ENCODE assay signal across 13 cellular contexts in the genomic region with DNA sequence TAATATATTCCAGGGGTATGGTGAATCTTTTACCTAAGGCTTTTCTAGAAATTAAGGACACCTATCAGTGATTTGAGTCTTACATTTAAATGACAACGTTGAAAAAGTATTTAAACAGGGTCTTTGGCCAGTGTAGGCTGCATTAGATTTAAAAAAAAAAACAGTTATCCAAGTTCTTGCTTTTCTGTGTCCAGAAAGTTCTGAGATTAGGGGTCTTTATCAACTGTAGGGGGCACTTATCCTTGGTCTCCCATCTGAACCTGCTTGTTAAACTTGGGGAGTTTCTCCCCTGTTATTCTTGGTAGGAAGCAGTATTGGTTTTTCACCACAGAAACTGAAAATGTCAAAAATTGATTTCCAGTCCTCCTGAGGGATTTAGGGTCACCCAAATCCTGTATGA.
DNase-seq lines count a peak whose midpoint lies in the region; ATAC-seq and TF ChIP-seq lines count a peak whose summit lies in the region.
"Had no signal": no experiment of that assay in that cellular context is flagged by ENCODE, and none has a peak within 500 bp of the region (broad histone marks: within the 10 kb centered on the region; RNA-seq: fewer than 3 reads in every experiment).

No MANE protein-coding gene starts in this region.

- POLR2A ChIA-PET in CD8-positive, alpha-beta T cell (lab: Charles Lee), result interaction anchor here (0.9 kb wide), 1 partner anchor 170 kb away, joined by 3 read pairs; no protein-coding TSS in a partner anchor
- POLR2A ChIA-PET in activated naive CD8-positive, alpha-beta T cell treated with anti-CD3 and anti-CD28 coated beads, Interleukin-2, amount 10 ng/mL, durations not matched to agents 7 days and 5 days (lab: Charles Lee), result interaction anchor here (0.7 to 2.2 kb wide), 12 partner anchors 10 to 155 kb away, joined by 3 to 10 read pairs (median 6); a partner anchor contains a TSS
- POLR2A ChIA-PET in naive thymus-derived CD8-positive, alpha-beta T cell (lab: Charles Lee), result no interaction called here

- H3K9me3 Mint-ChIP-seq in CD8-positive, alpha-beta T cell, result no peaks in the 10 kb centered on the region
- H3K9me3 Mint-ChIP-seq in IgD-negative memory B cell, result no peaks in the 10 kb centered on the region
- H3K9me3 Mint-ChIP-seq in activated naive CD8-positive, alpha-beta T cell treated with anti-CD3 and anti-CD28 coated beads, Interleukin-2, amount 10 ng/mL, durations not matched to agents 7 days and 5 days, result no peaks in the 10 kb centered on the region
- H3K9me3 Mint-ChIP-seq in naive thymus-derived CD8-positive, alpha-beta T cell, result no peaks in the 10 kb centered on the region
- H3K9me3 Mint-ChIP-seq: neural crest cell had no signal

- no peak for ATAC-seq in CD8-positive, alpha-beta T cell
- no peak for ATAC-seq in activated naive CD8-positive, alpha-beta T cell treated with anti-CD3 and anti-CD28 coated beads, Interleukin-2, amount 10 ng/mL, durations not matched to agents 7 days and 5 days (ENCODE audit: low read depth)
- no peak for ATAC-seq in naive thymus-derived CD8-positive, alpha-beta T cell
- no peak for ATAC-seq in HG03439 (IDR thresholded peaks at IDR 0.05; ENCODE audit: unreplicated experiment)

- DNase-seq in CD8-positive, alpha-beta T cell, result no peak
- DNase-seq in activated naive CD8-positive, alpha-beta T cell treated with anti-CD3 and anti-CD28 coated beads, Interleukin-2, amount 10 ng/mL, durations not matched to agents 7 days and 5 days, result no peak
- DNase-seq in naive thymus-derived CD8-positive, alpha-beta T cell, result no peak
- DNase-seq in mesenteric fat pad (ENCODE audit: low spot score), result no peak
- DNase-seq in caudate nucleus (lab: John Stamatoyannopoulos, UW), result no peak
- DNase-seq: activated T-cell treated with anti-CD3 and anti-CD28 coated beads, Interleukin-2, amount 50 U/mL, for 1 hour; KBM-7; NCI-H1436 treated with DMSO at 0.1 percent for 48 hours; testis had no signal

- no peaks in the 10 kb centered on the region for H3K36me3 Mint-ChIP-seq in CD8-positive, alpha-beta T cell
- H3K36me3 Mint-ChIP-seq in IgD-negative memory B cell, result peaks cover 2% of the 10 kb centered on the region
- peaks cover 1% of the 10 kb centered on the region for H3K36me3 Mint-ChIP-seq in activated naive CD8-positive, alpha-beta T cell treated with anti-CD3 and anti-CD28 coated beads, Interleukin-2, amount 10 ng/mL, durations not matched to agents 7 days and 5 days
- no peaks in the 10 kb centered on the region for H3K36me3 Mint-ChIP-seq in naive thymus-derived CD8-positive, alpha-beta T cell

- H3K4me1 ChIP-seq in CD8-positive, alpha-beta T cell (ENCODE audit: insufficient read depth, low read length), result peaks cover 53% of the 10 kb centered on the region

- intact Hi-C loops in CD8-positive, alpha-beta T cell (cut with DNase I, micrococcal nuclease), result no loop called here

- H3K27me3 ChIP-seq in CD8-positive, alpha-beta T cell (ENCODE audit: insufficient read depth, low read length), result no peaks in the 10 kb centered on the region
- H3K27me3 ChIP-seq: testis had no signal

- TF ChIP-seq CTCF in CD8-positive, alpha-beta T cell (IDR thresholded peaks at IDR 0.05), result no peak

- peak overlapping the region; percentile 34 for H3K27ac Mint-ChIP-seq in CD8-positive, alpha-beta T cell
- peak overlapping the region in 2 of 3 donors; percentile 50 to 91 for H3K27ac Mint-ChIP-seq in IgD-negative memory B cell
- H3K27ac Mint-ChIP-seq in activated naive CD8-positive, alpha-beta T cell treated with anti-CD3 and anti-CD28 coated beads, Interleukin-2, amount 10 ng/mL, durations not matched to agents 7 days and 5 days, result peak overlapping the region; percentile 68
- peak overlapping the region; percentile 21 to 86 (median 66) for H3K27ac Mint-ChIP-seq in naive thymus-derived CD8-positive, alpha-beta T cell

- H3K36me3 ChIP-seq in CD8-positive, alpha-beta T cell (ENCODE audit: insufficient read depth, low read length), result no peaks in the 10 kb centered on the region

- H3K4me1 Mint-ChIP-seq in CD8-positive, alpha-beta T cell (ENCODE audit: low read depth), result peaks cover 56% of the 10 kb centered on the region
- H3K4me1 Mint-ChIP-seq in IgD-negative memory B cell, result peaks cover 35 to 50% (median 38%) of the 10 kb centered on the region in 3 donors
- H3K4me1 Mint-ChIP-seq in activated naive CD8-positive, alpha-beta T cell treated with anti-CD3 and anti-CD28 coated beads, Interleukin-2, amount 10 ng/mL, durations not matched to agents 7 days and 5 days, result peaks cover 55% of the 10 kb centered on the region
- H3K4me1 Mint-ChIP-seq in naive thymus-derived CD8-positive, alpha-beta T cell, result peaks cover 24 to 57% (median 54%) of the 10 kb centered on the region in 4 donors

- CTCF ChIA-PET in CD8-positive, alpha-beta T cell (lab: Charles Lee), result interaction anchor here (0.5 to 1.0 kb wide), 2 partner anchors 68 to 167 kb away, joined by 3 read pairs; no protein-coding TSS in a partner anchor

- H3K9me3 ChIP-seq in CD8-positive, alpha-beta T cell (ENCODE audit: low read length), result no peaks in the 10 kb centered on the region
- H3K9me3 ChIP-seq: testis had no signal

- H3K4me3 ChIP-seq in CD8-positive, alpha-beta T cell (ENCODE audit: low read depth, low read length), result no peak overlapping the region
- H3K4me3 ChIP-seq: testis had no signal

- H3K4me3 Mint-ChIP-seq in CD8-positive, alpha-beta T cell, result no peak overlapping the region
- no peak overlapping the region for H3K4me3 Mint-ChIP-seq in IgD-negative memory B cell
- H3K4me3 Mint-ChIP-seq in activated naive CD8-positive, alpha-beta T cell treated with anti-CD3 and anti-CD28 coated beads, Interleukin-2, amount 10 ng/mL, durations not matched to agents 7 days and 5 days, result peak overlapping the region; percentile 31
- no peak overlapping the region for H3K4me3 Mint-ChIP-seq in naive thymus-derived CD8-positive, alpha-beta T cell
- H3K4me3 Mint-ChIP-seq: neural crest cell had no signal

- H3K27me3 Mint-ChIP-seq in CD8-positive, alpha-beta T cell (ENCODE audit: low read depth), result no peaks in the 10 kb centered on the region
- H3K27me3 Mint-ChIP-seq in IgD-negative memory B cell, result no peaks in the 10 kb centered on the region
- H3K27me3 Mint-ChIP-seq in activated naive CD8-positive, alpha-beta T cell treated with anti-CD3 and anti-CD28 coated beads, Interleukin-2, amount 10 ng/mL, durations not matched to agents 7 days and 5 days, result no peaks in the 10 kb centered on the region
- no peaks in the 10 kb centered on the region for H3K27me3 Mint-ChIP-seq in naive thymus-derived CD8-positive, alpha-beta T cell

- H3K27ac ChIP-seq in CD8-positive, alpha-beta T cell (ENCODE audit: low read depth, low read length), result no peak overlapping the region
- no peak overlapping the region for H3K27ac ChIP-seq in caudate nucleus (ENCODE audit: low read depth, low read length)
- H3K27ac ChIP-seq: RWPE1, testis had no signal
